1 cellular context compared by ENCODE assay signal in genomic region chr3:775178-775885, GRCh38.
TF ChIP-seq lines count a peak whose summit lies in the region.

No MANE protein-coding gene starts in this region.

TF ChIP-seq in GM12878, 131 proteins besides CTCF, POLR2A, EP300 and RAD21 (continued from another document):
- no peak for TF ChIP-seq USF2 (IDR thresholded peaks at IDR 0.05; ENCODE audit: borderline replicate concordance, low read depth, low read length)
TF ChIP-seq in GM12878: peak in this region for 1.
